Comparison of ENCODE assay signal across 14 cellular contexts in genomic region chr6:63529498-63529897, GRCh38. TPM values are rescaled to one million over a fixed set of nuclear protein-coding genes. Genes with fewer than 3 reads are reported as not detected.
A peak's percentile ranks its signal among the peaks of the same experiment; 100 is the strongest.
DNase-seq lines count a peak whose midpoint lies in the region; ATAC-seq and TF ChIP-seq lines count a peak whose summit lies in the region.
"Had no signal": no experiment of that assay in that cellular context is flagged by ENCODE, and none has a peak within 500 bp of the region (broad histone marks: within the 10 kb centered on the region; RNA-seq: fewer than 3 reads in every experiment).

No MANE protein-coding gene starts in this region.

- H3K27ac ChIP-seq in breast epithelium (no peak overlapping the region), fibroblast of lung (ENCODE audit: insufficient read depth, low read length) (no peak overlapping the region)

- peak; percentile 48 for DNase-seq in MCF 10A (ENCODE audit: unreplicated experiment)
- DNase-seq in breast epithelium (ENCODE audit: low spot score in 2 of 2): no peak
- peak; percentile 15 to 42 for DNase-seq in fibroblast of lung (ENCODE audit: low read depth in 2 of 2)
- DNase-seq in stimulated activated naive CD8-positive, alpha-beta T cell treated with anti-CD3 and anti-CD28 coated beads, Interleukin-15, amount 100 ng/mL, for 72 hours: no peak
- DNase-seq in DMS79 treated with DMSO at 0.1 percent for 48 hours (lab: John Stamatoyannopoulos, UW): no peak
- DNase-seq: anterior cingulate cortex; MM.1S; retina; stimulated activated CD4-positive, alpha-beta T cell treated with anti-CD3 and anti-CD28 coated beads, Interleukin-4, amount 100 ng/mL, for 4 hours; stomach had no signal

- no peak overlapping the region for H2AFZ ChIP-seq in fibroblast of lung (ENCODE audit: low read length)

- H4K20me1 ChIP-seq in fibroblast of lung (ENCODE audit: control insufficient read depth, extremely low read depth, insufficient read depth, low read length): no peaks in the 10 kb centered on the region

- H3K79me2 ChIP-seq in fibroblast of lung (ENCODE audit: control insufficient read depth, insufficient read depth, low read length): no peaks in the 10 kb centered on the region

- no peaks in the 10 kb centered on the region for H3K9me3 Mint-ChIP-seq in MCF 10A (ENCODE audit: unreplicated experiment)
- H3K9me3 Mint-ChIP-seq in T-helper 1 cell treated with Interleukin-12 subunit alpha and Interleukin-12 subunit beta and Interleukin-4 antibody, amounts not matched to agents 30 μg/mL and 1 μg/mL, for 36 hours: no peaks in the 10 kb centered on the region
- H3K9me3 Mint-ChIP-seq in stimulated activated naive CD8-positive, alpha-beta T cell treated with anti-CD3 and anti-CD28 coated beads, Interleukin-15, amount 100 ng/mL, for 72 hours: no peaks in the 10 kb centered on the region
- H3K9me3 Mint-ChIP-seq: dendritic cell treated with granulocyte-macrophage colony-stimulating factor and Interleukin-4, amounts not matched to agents 40 ng/mL and 50 ng/mL, for 4 days had no signal

- no peak overlapping the region for H3K9ac ChIP-seq in fibroblast of lung (ENCODE audit: insufficient read depth, low read length)

- H3K4me3 ChIP-seq in breast epithelium (no peak overlapping the region), fibroblast of lung (replicated peaks in 1 of 4; ENCODE audit: control extremely low read depth in 1 of 4, insufficient read depth in 1 of 4, low read depth in 3 of 4, low read length in 4 of 4) (no peak overlapping the region)
- H3K4me3 ChIP-seq: stomach had no signal

- TF ChIP-seq POLR2A in breast epithelium (IDR thresholded peaks at IDR 0.05): no peak

- H3K27me3 Mint-ChIP-seq in MCF 10A (ENCODE audit: insufficient read depth, unreplicated experiment): no peaks in the 10 kb centered on the region
- H3K27me3 Mint-ChIP-seq in T-helper 1 cell treated with Interleukin-12 subunit alpha and Interleukin-12 subunit beta and Interleukin-4 antibody, amounts not matched to agents 30 μg/mL and 1 μg/mL, for 36 hours (ENCODE audit: low read depth): no peaks in the 10 kb centered on the region
- H3K27me3 Mint-ChIP-seq in stimulated activated naive CD8-positive, alpha-beta T cell treated with anti-CD3 and anti-CD28 coated beads, Interleukin-15, amount 100 ng/mL, for 72 hours: no peaks in the 10 kb centered on the region
- H3K27me3 Mint-ChIP-seq: dendritic cell treated with granulocyte-macrophage colony-stimulating factor and Interleukin-4, amounts not matched to agents 40 ng/mL and 50 ng/mL, for 4 days had no signal

- H3K9me3 ChIP-seq in breast epithelium (no peaks in the 10 kb centered on the region), fibroblast of lung (ENCODE audit: control insufficient read depth, insufficient read depth, low read depth, low read length) (no peaks in the 10 kb centered on the region)
- H3K9me3 ChIP-seq: stomach had no signal

- POLR2A ChIA-PET in MCF 10A (lab: Yijun Ruan, JAX): interaction anchor here (0.9 to 5.7 kb wide), 9 partner anchors 8 to 277 kb away, joined by 3 to 36 read pairs (median 7); no protein-coding TSS in a partner anchor

- intact Hi-C loops in MCF 10A (cut with micrococcal nuclease) (no loop called here), breast epithelium (cut with DNase I; ENCODE audit: low total_unique reads) (no loop called here)

- CTCF ChIA-PET in MCF 10A (lab: Yijun Ruan, JAX): interaction anchor here (0.6 to 1.5 kb wide), 2 partner anchors 176 to 217 kb away, joined by 4 to 10 read pairs; no protein-coding TSS in a partner anchor

- no peaks in the 10 kb centered on the region for H3K27me3 ChIP-seq in breast epithelium
- H3K27me3 ChIP-seq in fibroblast of lung (ENCODE audit: control insufficient read depth, insufficient read depth, low read length): no peaks in the 10 kb centered on the region
- H3K27me3 ChIP-seq: stomach had no signal

- no peaks in the 10 kb centered on the region for H3K4me1 ChIP-seq in breast epithelium
- H3K4me1 ChIP-seq in fibroblast of lung (ENCODE audit: control insufficient read depth, extremely low read depth, insufficient read depth, low read length): peaks cover 3% of the 10 kb centered on the region

- peak overlapping the region; percentile 57 for H3K4me3 Mint-ChIP-seq in MCF 10A (ENCODE audit: unreplicated experiment)
- H3K4me3 Mint-ChIP-seq in T-helper 1 cell treated with Interleukin-12 subunit alpha and Interleukin-12 subunit beta and Interleukin-4 antibody, amounts not matched to agents 30 μg/mL and 1 μg/mL, for 36 hours: peak overlapping the region; percentile 79
- H3K4me3 Mint-ChIP-seq in stimulated activated naive CD8-positive, alpha-beta T cell treated with anti-CD3 and anti-CD28 coated beads, Interleukin-15, amount 100 ng/mL, for 72 hours: peak overlapping the region; percentile 64 to 72
- H3K4me3 Mint-ChIP-seq: dendritic cell treated with granulocyte-macrophage colony-stimulating factor and Interleukin-4, amounts not matched to agents 40 ng/mL and 50 ng/mL, for 4 days had no signal

- TF ChIP-seq CTCF in MCF 10A (IDR thresholded peaks at IDR 0.05; ENCODE audit: unreplicated experiment) (no peak), breast epithelium (IDR thresholded peaks at IDR 0.05) (no peak), fibroblast of lung (conservative IDR thresholded peaks at IDR 0.05 in 1 of 2, IDR thresholded peaks at IDR 0.05 in 1 of 2; ENCODE audit: low read depth in 1 of 2, low read length in 2 of 2) (no peak)

- no TSS peak for BruUV-seq in MCF 10A (replicated peaks; lab: Mats Ljungman, UMichigan)

- ATAC-seq in stimulated activated naive CD8-positive, alpha-beta T cell treated with anti-CD3 and anti-CD28 coated beads, Interleukin-15, amount 100 ng/mL, for 72 hours: peak; percentile 82
- ATAC-seq in HG03460 (IDR thresholded peaks at IDR 0.05; ENCODE audit: unreplicated experiment) (no peak), esophagus mucosa (no peak)

- H3K36me3 ChIP-seq in breast epithelium (no peaks in the 10 kb centered on the region), fibroblast of lung (ENCODE audit: control insufficient read depth, insufficient read depth, low read length) (no peaks in the 10 kb centered on the region)
- H3K36me3 ChIP-seq: stomach had no signal

- H3K27ac Mint-ChIP-seq in MCF 10A (ENCODE audit: low read depth, unreplicated experiment): peak overlapping the region; percentile 86
- H3K27ac Mint-ChIP-seq in T-helper 1 cell treated with Interleukin-12 subunit alpha and Interleukin-12 subunit beta and Interleukin-4 antibody, amounts not matched to agents 30 μg/mL and 1 μg/mL, for 36 hours: peak overlapping the region; percentile 90
- H3K27ac Mint-ChIP-seq in stimulated activated naive CD8-positive, alpha-beta T cell treated with anti-CD3 and anti-CD28 coated beads, Interleukin-15, amount 100 ng/mL, for 72 hours: no peak overlapping the region
- H3K27ac Mint-ChIP-seq: dendritic cell treated with granulocyte-macrophage colony-stimulating factor and Interleukin-4, amounts not matched to agents 40 ng/mL and 50 ng/mL, for 4 days had no signal

- peaks cover 6% of the 10 kb centered on the region for H3K36me3 Mint-ChIP-seq in MCF 10A (ENCODE audit: insufficient read depth, unreplicated experiment)
- H3K36me3 Mint-ChIP-seq in T-helper 1 cell treated with Interleukin-12 subunit alpha and Interleukin-12 subunit beta and Interleukin-4 antibody, amounts not matched to agents 30 μg/mL and 1 μg/mL, for 36 hours (ENCODE audit: low read depth): no peaks in the 10 kb centered on the region

- H3K4me2 ChIP-seq in fibroblast of lung (ENCODE audit: extremely low read depth, insufficient read depth, low read length): no peak overlapping the region

- H3K4me1 Mint-ChIP-seq in MCF 10A (ENCODE audit: insufficient read depth, unreplicated experiment): peaks cover 26% of the 10 kb centered on the region
- H3K4me1 Mint-ChIP-seq in T-helper 1 cell treated with Interleukin-12 subunit alpha and Interleukin-12 subunit beta and Interleukin-4 antibody, amounts not matched to agents 30 μg/mL and 1 μg/mL, for 36 hours (ENCODE audit: low read depth): peaks cover 25% of the 10 kb centered on the region
- peaks cover 18% of the 10 kb centered on the region for H3K4me1 Mint-ChIP-seq in stimulated activated naive CD8-positive, alpha-beta T cell treated with anti-CD3 and anti-CD28 coated beads, Interleukin-15, amount 100 ng/mL, for 72 hours

RNA-seq across cellular contexts. Expression of gene PTP4A1, which starts 42.8 kb away (rescaled TPM):
- 239 and 382 TPM in 2 replicates for total RNA-seq in MCF 10A (2022)
- 10 to 100 TPM; 22.9 to 38.5 (median 26.9) TPM for total RNA-seq in breast epithelium
- 32.6 and 48.1 TPM in 2 replicates for total RNA-seq in fibroblast of lung
- 64.5 and 76.3 TPM in 2 replicates for polyA plus RNA-seq in fibroblast of lung
- polyA plus RNA-seq in fibroblast of lung (2012): 45.6 and 55.9 TPM in 2 replicates
- polyA minus RNA-seq in fibroblast of lung (ENCODE audit: low replicate concordance): 2.6 and 5.6 TPM in 2 replicates
- 97.3 TPM for total RNA-seq in esophagus mucosa

Comparison
In these comparisons a context has a peak if more than half of its experiments do, and no peak if none do; other contexts are left out.
1. DNase-seq: peak in MCF 10A (single experiment) and fibroblast of lung (2 of 2); none in breast epithelium (0 of 2), stimulated activated naive CD8-positive, alpha-beta T cell treated with anti-CD3 and anti-CD28 coated beads, Interleukin-15, amount 100 ng/mL, for 72 hours (0 of 2) and DMS79 treated with DMSO at 0.1 percent for 48 hours (single experiment).
2. H3K27ac Mint-ChIP-seq: peak in MCF 10A (single experiment) and T-helper 1 cell treated with Interleukin-12 subunit alpha and Interleukin-12 subunit beta and Interleukin-4 antibody, amounts not matched to agents 30 μg/mL and 1 μg/mL, for 36 hours (single experiment); none in stimulated activated naive CD8-positive, alpha-beta T cell treated with anti-CD3 and anti-CD28 coated beads, Interleukin-15, amount 100 ng/mL, for 72 hours (0 of 2).
3. Peak in every context shown above with its lines, with median percentiles within 50 percentile points of each other: H3K4me3 Mint-ChIP-seq.